ENCODE assay signal across 9 cellular contexts in the genomic region with DNA sequence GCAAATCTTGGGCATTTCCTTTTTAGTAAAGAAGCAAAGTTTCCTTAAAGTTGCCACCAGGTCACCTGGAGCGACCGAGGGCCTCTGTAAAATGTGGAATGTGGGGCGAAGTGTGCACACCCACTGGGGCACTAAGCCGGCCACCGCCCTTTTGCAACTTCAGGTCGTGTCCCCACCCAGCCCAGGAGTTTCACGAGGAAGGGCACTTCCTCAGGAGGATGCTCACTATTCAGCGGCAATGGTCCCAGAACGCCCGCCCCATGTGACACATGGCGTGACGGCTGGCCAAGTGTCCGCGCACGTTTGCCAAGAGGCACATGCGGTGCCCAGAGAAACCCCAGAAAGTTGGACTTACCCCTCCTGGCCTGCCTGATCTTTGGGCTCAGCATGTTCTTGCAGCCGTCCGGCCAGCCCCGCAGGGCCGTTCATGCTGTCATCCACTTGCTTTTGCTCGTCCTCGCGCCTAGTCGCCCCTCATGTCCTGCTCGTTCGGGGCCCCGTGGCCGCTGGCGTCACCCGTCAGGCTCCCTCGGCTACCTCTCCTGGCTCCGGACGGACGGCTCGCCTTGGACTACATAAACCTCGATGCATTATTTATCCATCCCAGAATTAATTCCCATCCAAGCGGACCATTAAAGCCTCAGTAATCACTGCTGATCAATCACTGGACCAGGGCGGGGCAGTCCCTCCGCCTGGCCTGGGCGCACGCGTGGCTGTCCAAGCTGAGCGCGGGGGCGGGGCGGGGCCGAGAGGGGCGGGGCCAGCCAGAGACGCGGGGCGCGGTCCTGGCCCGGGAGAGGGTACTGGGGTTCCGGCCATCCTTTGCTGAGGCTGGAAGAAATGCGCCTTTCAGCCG. TPM values are rescaled to one million over a fixed set of nuclear protein-coding genes. Genes with fewer than 3 reads are reported as not detected.
DNase-seq lines count a peak whose midpoint lies in the region; ATAC-seq and TF ChIP-seq lines count a peak whose summit lies in the region.
"Had no signal": no experiment of that assay in that cellular context is flagged by ENCODE, and none has a peak within 500 bp of the region (broad histone marks: within the 10 kb centered on the region; RNA-seq: fewer than 3 reads in every experiment).

ARHGAP22 (minus strand) TSS at position 666 of the 856 bp plus-strand sequence; CDS start at position 389, 277 bp downstream.

- CTCF ChIA-PET in MCF 10A (lab: Yijun Ruan, JAX), result interaction anchor here (0.6 to 8.3 kb wide), 9 partner anchors 10 to 803 kb away, joined by 3 to 87 read pairs (median 8); no protein-coding TSS in a partner anchor

- H3K27ac ChIP-seq in HL-60 (replicated peaks) (no peak within 1 kb of the TSS), iPS-20b (ENCODE audit: low read length) (no peak within 1 kb of the TSS), gastrocnemius medialis (peak within 1 kb of the TSS; percentile 54 to 65 (median 59))

- intact Hi-C loops in MCF 10A (cut with micrococcal nuclease) (loop anchor here (2.0 kb wide), 1 partner anchor 52 kb away; no protein-coding TSS in a partner anchor), gastrocnemius medialis (cut with DNase I; ENCODE audit: low total_unique reads) (no loop called here)

- DNase-seq in GM06990 (ENCODE audit: extremely low read depth, insufficient read length), result no peak
- DNase-seq in HL-60 (ENCODE audit: low read depth in 1 of 2, low spot score in 1 of 2), result no peak
- DNase-seq in MCF 10A (ENCODE audit: unreplicated experiment), result peak; percentile 51
- peak in 1 of 2 donors; percentile 34 for DNase-seq in gastrocnemius medialis
- no peak for DNase-seq in DMS153 treated with DMSO at 0.1 percent for 48 hours (lab: John Stamatoyannopoulos, UW; ENCODE audit: unreplicated experiment)
- DNase-seq in NOMO-1 (lab: John Stamatoyannopoulos, UW; ENCODE audit: unreplicated experiment in 2 of 2), result no peak

- H3K36me3 Mint-ChIP-seq in MCF 10A (ENCODE audit: insufficient read depth, unreplicated experiment), result no peaks in the 10 kb centered on the region

- H3K9me3 ChIP-seq in iPS-20b (ENCODE audit: insufficient read depth, low read depth, low read length) (no peaks in the 10 kb centered on the region), gastrocnemius medialis (no peaks in the 10 kb centered on the region)

- peaks cover 5% of the 10 kb centered on the region for H3K4me1 ChIP-seq in iPS-20b (ENCODE audit: insufficient read depth, low read length)
- H3K4me1 ChIP-seq in gastrocnemius medialis, result peaks cover 5 to 6% of the 10 kb centered on the region in 2 donors

- TF ChIP-seq CTCF in GM06990 (IDR thresholded peaks at IDR 0.05; ENCODE audit: insufficient read depth, low read length, poor library complexity, severe bottlenecking), result no peak
- no peak for TF ChIP-seq CTCF in HL-60 (IDR thresholded peaks at IDR 0.05; ENCODE audit: insufficient read depth, low read length)
- TF ChIP-seq CTCF in MCF 10A (IDR thresholded peaks at IDR 0.05; ENCODE audit: unreplicated experiment), result no peak
- no peak for TF ChIP-seq CTCF in gastrocnemius medialis (IDR thresholded peaks at IDR 0.05 in 4 of 5, conservative IDR thresholded peaks at IDR 0.05 in 1 of 5)

- H3K36me3 ChIP-seq in GM06990 (ENCODE audit: control insufficient read depth, insufficient read depth, low read length) (no peaks in the 10 kb centered on the region), iPS-20b (ENCODE audit: insufficient read depth, low read depth, low read length) (no peaks in the 10 kb centered on the region), gastrocnemius medialis (no peaks in the 10 kb centered on the region)

- H3K27me3 Mint-ChIP-seq in MCF 10A (ENCODE audit: insufficient read depth, unreplicated experiment), result no peaks in the 10 kb centered on the region

- H3K9ac ChIP-seq in iPS-20b (ENCODE audit: low read depth, low read length), result no peak within 1 kb of the TSS

- H3K4me3 ChIP-seq in GM06990 (replicated peaks; ENCODE audit: low read depth, low read length), result peak within 1 kb of the TSS; percentile 40
- H3K4me3 ChIP-seq in HL-60 (replicated peaks; ENCODE audit: insufficient read depth, low read length), result peak within 1 kb of the TSS; percentile 34
- H3K4me3 ChIP-seq in iPS-20b (ENCODE audit: low read length), result peak within 1 kb of the TSS; percentile 56; the same call in 1 of the 2 replicates
- H3K4me3 ChIP-seq in gastrocnemius medialis, result peak within 1 kb of the TSS; percentile 49 to 65 (median 58)

- TF ChIP-seq POLR2A in gastrocnemius medialis (IDR thresholded peaks at IDR 0.05), result peak; percentile 7 to 19

- H3K9me3 Mint-ChIP-seq in MCF 10A (ENCODE audit: unreplicated experiment), result no peaks in the 10 kb centered on the region

- peak; percentile 55 to 57 for ATAC-seq in gastrocnemius medialis
- ATAC-seq in HG03457 (IDR thresholded peaks at IDR 0.05; ENCODE audit: unreplicated experiment), result no peak

- no peak within 1 kb of the TSS for H3K27ac Mint-ChIP-seq in MCF 10A (ENCODE audit: low read depth, unreplicated experiment)

- in situ Hi-C loops in gastrocnemius medialis (cut with MboI; ENCODE audit: low sequenced_read_pairs in 4 of 4), result no loop called here

- POLR2A ChIA-PET in MCF 10A (lab: Yijun Ruan, JAX), result interaction anchor here (0.6 to 1.0 kb wide), 2 partner anchors 15 to 23 kb away, joined by 3 to 4 read pairs; no protein-coding TSS in a partner anchor

- H3K4me1 Mint-ChIP-seq in MCF 10A (ENCODE audit: insufficient read depth, unreplicated experiment), result peaks cover 30% of the 10 kb centered on the region

- peak within 1 kb of the TSS; percentile 80 for H3K4me3 Mint-ChIP-seq in MCF 10A (ENCODE audit: unreplicated experiment)

- BruUV-seq in MCF 10A (replicated peaks; lab: Mats Ljungman, UMichigan), result TSS peak; percentile 57

- 0 out of 2 replicates have a peak, but pooled peaks cover 1% of the 10 kb centered on the region for H3K27me3 ChIP-seq in GM06990 (replicated peaks; ENCODE audit: control insufficient read depth, insufficient read depth, low read length)
- peaks cover 8% of the 10 kb centered on the region for H3K27me3 ChIP-seq in HL-60 (ENCODE audit: insufficient read depth, poor library complexity, severe bottlenecking)
- peaks cover 30% of the 10 kb centered on the region; the same call in 1 of the 2 replicates for H3K27me3 ChIP-seq in iPS-20b (ENCODE audit: insufficient read depth, low read length)
- peaks cover 6 to 11% (median 9%) of the 10 kb centered on the region in 3 donors for H3K27me3 ChIP-seq in gastrocnemius medialis

RNA-seq across cellular contexts. Expression of gene ARHGAP22, which starts in this region (rescaled TPM):
- 4.0 and 6.3 TPM in 2 replicates for total RNA-seq in MCF 10A (2022)
- under 1 TPM in 3 of 4 donors, not detected in 1; 0.69 to 0.92 (median 0.72) TPM for total RNA-seq in gastrocnemius medialis
- total RNA-seq: T-helper 2 cell treated with Interferon-gamma antibody and Interleukin-4, amounts not matched to agents 100 ng/mL and 5 ng/mL, for 36 hours had no signal

Comparison
In these comparisons a context has a peak if more than half of its experiments do, and no peak if none do; other contexts are left out.
1. Peak in ATAC-seq, H3K4me3 ChIP-seq and H3K27ac ChIP-seq in gastrocnemius medialis; RNA of the gene not detected or under 1 TPM.